ENCODE assay signal across 2 cellular contexts in the genomic region with DNA sequence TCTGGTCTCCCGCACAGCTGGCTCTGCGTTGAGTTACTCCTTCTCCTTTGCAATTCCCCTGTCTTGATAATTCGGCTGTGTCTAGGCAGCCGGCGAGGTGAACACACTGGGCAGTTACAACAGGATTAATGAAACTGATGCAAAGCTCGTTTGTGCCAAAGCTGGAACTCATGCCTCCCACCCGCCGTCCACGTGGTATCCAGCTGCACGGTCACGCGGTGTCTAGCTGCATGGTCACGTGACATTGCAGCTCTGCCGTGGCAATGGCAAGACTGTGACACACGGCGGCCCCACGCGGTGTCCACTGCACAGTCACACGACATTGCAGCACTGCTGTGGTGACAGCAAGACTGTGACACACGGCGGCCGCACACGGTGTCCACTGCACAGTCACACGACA.
TF ChIP-seq lines count a peak whose summit lies in the region.

No MANE protein-coding gene starts in this region.

TF ChIP-seq in HepG2, 621 proteins besides CTCF, POLR2A, EP300 and RAD21:
- TF ChIP-seq, protein P1, sequence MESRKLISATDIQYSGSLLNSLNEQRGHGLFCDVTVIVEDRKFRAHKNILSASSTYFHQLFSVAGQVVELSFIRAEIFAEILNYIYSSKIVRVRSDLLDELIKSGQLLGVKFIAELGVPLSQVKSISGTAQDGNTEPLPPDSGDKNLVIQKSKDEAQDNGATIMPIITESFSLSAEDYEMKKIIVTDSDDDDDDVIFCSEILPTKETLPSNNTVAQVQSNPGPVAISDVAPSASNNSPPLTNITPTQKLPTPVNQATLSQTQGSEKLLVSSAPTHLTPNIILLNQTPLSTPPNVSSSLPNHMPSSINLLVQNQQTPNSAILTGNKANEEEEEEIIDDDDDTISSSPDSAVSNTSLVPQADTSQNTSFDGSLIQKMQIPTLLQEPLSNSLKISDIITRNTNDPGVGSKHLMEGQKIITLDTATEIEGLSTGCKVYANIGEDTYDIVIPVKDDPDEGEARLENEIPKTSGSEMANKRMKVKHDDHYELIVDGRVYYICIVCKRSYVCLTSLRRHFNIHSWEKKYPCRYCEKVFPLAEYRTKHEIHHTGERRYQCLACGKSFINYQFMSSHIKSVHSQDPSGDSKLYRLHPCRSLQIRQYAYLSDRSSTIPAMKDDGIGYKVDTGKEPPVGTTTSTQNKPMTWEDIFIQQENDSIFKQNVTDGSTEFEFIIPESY (CRISPR knock-in tag; IDR thresholded peaks at IDR 0.05), result peak; percentile 40; the same call in 1 of the 2 replicates
- 0 out of 2 replicates have a peak, but pooled peaks have one; percentile 12 for TF ChIP-seq RAD51 (IDR thresholded peaks at IDR 0.05; ENCODE audit: borderline replicate concordance)
- TF ChIP-seq ZFY (CRISPR knock-in tag; IDR thresholded peaks at IDR 0.05), result no peak
- TF ChIP-seq RFX1 (IDR thresholded peaks at IDR 0.05), result no peak

TF ChIP-seq in K562, 482 proteins besides CTCF, POLR2A, EP300 and RAD21:
- TF ChIP-seq, protein P2, sequence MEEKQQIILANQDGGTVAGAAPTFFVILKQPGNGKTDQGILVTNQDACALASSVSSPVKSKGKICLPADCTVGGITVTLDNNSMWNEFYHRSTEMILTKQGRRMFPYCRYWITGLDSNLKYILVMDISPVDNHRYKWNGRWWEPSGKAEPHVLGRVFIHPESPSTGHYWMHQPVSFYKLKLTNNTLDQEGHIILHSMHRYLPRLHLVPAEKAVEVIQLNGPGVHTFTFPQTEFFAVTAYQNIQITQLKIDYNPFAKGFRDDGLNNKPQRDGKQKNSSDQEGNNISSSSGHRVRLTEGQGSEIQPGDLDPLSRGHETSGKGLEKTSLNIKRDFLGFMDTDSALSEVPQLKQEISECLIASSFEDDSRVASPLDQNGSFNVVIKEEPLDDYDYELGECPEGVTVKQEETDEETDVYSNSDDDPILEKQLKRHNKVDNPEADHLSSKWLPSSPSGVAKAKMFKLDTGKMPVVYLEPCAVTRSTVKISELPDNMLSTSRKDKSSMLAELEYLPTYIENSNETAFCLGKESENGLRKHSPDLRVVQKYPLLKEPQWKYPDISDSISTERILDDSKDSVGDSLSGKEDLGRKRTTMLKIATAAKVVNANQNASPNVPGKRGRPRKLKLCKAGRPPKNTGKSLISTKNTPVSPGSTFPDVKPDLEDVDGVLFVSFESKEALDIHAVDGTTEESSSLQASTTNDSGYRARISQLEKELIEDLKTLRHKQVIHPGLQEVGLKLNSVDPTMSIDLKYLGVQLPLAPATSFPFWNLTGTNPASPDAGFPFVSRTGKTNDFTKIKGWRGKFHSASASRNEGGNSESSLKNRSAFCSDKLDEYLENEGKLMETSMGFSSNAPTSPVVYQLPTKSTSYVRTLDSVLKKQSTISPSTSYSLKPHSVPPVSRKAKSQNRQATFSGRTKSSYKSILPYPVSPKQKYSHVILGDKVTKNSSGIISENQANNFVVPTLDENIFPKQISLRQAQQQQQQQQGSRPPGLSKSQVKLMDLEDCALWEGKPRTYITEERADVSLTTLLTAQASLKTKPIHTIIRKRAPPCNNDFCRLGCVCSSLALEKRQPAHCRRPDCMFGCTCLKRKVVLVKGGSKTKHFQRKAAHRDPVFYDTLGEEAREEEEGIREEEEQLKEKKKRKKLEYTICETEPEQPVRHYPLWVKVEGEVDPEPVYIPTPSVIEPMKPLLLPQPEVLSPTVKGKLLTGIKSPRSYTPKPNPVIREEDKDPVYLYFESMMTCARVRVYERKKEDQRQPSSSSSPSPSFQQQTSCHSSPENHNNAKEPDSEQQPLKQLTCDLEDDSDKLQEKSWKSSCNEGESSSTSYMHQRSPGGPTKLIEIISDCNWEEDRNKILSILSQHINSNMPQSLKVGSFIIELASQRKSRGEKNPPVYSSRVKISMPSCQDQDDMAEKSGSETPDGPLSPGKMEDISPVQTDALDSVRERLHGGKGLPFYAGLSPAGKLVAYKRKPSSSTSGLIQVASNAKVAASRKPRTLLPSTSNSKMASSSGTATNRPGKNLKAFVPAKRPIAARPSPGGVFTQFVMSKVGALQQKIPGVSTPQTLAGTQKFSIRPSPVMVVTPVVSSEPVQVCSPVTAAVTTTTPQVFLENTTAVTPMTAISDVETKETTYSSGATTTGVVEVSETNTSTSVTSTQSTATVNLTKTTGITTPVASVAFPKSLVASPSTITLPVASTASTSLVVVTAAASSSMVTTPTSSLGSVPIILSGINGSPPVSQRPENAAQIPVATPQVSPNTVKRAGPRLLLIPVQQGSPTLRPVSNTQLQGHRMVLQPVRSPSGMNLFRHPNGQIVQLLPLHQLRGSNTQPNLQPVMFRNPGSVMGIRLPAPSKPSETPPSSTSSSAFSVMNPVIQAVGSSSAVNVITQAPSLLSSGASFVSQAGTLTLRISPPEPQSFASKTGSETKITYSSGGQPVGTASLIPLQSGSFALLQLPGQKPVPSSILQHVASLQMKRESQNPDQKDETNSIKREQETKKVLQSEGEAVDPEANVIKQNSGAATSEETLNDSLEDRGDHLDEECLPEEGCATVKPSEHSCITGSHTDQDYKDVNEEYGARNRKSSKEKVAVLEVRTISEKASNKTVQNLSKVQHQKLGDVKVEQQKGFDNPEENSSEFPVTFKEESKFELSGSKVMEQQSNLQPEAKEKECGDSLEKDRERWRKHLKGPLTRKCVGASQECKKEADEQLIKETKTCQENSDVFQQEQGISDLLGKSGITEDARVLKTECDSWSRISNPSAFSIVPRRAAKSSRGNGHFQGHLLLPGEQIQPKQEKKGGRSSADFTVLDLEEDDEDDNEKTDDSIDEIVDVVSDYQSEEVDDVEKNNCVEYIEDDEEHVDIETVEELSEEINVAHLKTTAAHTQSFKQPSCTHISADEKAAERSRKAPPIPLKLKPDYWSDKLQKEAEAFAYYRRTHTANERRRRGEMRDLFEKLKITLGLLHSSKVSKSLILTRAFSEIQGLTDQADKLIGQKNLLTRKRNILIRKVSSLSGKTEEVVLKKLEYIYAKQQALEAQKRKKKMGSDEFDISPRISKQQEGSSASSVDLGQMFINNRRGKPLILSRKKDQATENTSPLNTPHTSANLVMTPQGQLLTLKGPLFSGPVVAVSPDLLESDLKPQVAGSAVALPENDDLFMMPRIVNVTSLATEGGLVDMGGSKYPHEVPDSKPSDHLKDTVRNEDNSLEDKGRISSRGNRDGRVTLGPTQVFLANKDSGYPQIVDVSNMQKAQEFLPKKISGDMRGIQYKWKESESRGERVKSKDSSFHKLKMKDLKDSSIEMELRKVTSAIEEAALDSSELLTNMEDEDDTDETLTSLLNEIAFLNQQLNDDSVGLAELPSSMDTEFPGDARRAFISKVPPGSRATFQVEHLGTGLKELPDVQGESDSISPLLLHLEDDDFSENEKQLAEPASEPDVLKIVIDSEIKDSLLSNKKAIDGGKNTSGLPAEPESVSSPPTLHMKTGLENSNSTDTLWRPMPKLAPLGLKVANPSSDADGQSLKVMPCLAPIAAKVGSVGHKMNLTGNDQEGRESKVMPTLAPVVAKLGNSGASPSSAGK (IDR thresholded peaks at IDR 0.05), result peak; percentile 58
- TF ChIP-seq MAFK (IDR thresholded peaks at IDR 0.05; ENCODE audit: low read length) (no peak), RAD51 (IDR thresholded peaks at IDR 0.05; ENCODE audit: borderline replicate concordance, low read depth) (peak; percentile 84), OTX1 (CRISPR knock-in tag; IDR thresholded peaks at IDR 0.05) (no peak), L3MBTL2 (IDR thresholded peaks at IDR 0.05) (peak; percentile 52), CBFA2T2 (conservative IDR thresholded peaks at IDR 0.05) (peak; percentile 49; the same call in 1 of the 2 replicates)
- TF ChIP-seq, protein P3, sequence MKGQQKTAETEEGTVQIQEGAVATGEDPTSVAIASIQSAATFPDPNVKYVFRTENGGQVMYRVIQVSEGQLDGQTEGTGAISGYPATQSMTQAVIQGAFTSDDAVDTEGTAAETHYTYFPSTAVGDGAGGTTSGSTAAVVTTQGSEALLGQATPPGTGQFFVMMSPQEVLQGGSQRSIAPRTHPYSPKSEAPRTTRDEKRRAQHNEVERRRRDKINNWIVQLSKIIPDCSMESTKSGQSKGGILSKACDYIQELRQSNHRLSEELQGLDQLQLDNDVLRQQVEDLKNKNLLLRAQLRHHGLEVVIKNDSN (CRISPR knock-in tag; IDR thresholded peaks at IDR 0.05), result peak; percentile 89
- TF ChIP-seq, protein P4, sequence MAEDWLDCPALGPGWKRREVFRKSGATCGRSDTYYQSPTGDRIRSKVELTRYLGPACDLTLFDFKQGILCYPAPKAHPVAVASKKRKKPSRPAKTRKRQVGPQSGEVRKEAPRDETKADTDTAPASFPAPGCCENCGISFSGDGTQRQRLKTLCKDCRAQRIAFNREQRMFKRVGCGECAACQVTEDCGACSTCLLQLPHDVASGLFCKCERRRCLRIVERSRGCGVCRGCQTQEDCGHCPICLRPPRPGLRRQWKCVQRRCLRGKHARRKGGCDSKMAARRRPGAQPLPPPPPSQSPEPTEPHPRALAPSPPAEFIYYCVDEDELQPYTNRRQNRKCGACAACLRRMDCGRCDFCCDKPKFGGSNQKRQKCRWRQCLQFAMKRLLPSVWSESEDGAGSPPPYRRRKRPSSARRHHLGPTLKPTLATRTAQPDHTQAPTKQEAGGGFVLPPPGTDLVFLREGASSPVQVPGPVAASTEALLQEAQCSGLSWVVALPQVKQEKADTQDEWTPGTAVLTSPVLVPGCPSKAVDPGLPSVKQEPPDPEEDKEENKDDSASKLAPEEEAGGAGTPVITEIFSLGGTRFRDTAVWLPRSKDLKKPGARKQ (CRISPR knock-in tag; IDR thresholded peaks at IDR 0.05), result no peak
- TF ChIP-seq, protein P5, sequence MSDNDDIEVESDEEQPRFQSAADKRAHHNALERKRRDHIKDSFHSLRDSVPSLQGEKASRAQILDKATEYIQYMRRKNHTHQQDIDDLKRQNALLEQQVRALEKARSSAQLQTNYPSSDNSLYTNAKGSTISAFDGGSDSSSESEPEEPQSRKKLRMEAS (CRISPR knock-in tag; IDR thresholded peaks at IDR 0.05), result peak; percentile 76
- TF ChIP-seq, protein P6, sequence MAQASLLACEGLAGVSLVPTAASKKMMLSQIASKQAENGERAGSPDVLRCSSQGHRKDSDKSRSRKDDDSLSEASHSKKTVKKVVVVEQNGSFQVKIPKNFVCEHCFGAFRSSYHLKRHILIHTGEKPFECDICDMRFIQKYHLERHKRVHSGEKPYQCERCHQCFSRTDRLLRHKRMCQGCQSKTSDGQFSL (CRISPR knock-in tag; IDR thresholded peaks at IDR 0.05), result no peak
- TF ChIP-seq, protein P6 (tag; IDR thresholded peaks at IDR 0.05), result no peak
- TF ChIP-seq, protein P1 (CRISPR knock-in tag; IDR thresholded peaks at IDR 0.05), result peak; percentile 28; the same call in 1 of the 2 replicates
- TF ChIP-seq, protein P7, sequence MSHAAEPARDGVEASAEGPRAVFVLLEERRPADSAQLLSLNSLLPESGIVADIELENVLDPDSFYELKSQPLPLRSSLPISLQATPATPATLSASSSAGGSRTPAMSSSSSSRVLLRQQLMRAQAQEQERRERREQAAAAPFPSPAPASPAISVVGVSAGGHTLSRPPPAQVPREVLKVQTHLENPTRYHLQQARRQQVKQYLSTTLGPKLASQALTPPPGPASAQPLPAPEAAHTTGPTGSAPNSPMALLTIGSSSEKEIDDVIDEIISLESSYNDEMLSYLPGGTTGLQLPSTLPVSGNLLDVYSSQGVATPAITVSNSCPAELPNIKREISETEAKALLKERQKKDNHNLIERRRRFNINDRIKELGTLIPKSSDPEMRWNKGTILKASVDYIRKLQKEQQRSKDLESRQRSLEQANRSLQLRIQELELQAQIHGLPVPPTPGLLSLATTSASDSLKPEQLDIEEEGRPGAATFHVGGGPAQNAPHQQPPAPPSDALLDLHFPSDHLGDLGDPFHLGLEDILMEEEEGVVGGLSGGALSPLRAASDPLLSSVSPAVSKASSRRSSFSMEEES (CRISPR knock-in tag; IDR thresholded peaks at IDR 0.05), result peak; percentile 76
- TF ChIP-seq, protein P8, sequence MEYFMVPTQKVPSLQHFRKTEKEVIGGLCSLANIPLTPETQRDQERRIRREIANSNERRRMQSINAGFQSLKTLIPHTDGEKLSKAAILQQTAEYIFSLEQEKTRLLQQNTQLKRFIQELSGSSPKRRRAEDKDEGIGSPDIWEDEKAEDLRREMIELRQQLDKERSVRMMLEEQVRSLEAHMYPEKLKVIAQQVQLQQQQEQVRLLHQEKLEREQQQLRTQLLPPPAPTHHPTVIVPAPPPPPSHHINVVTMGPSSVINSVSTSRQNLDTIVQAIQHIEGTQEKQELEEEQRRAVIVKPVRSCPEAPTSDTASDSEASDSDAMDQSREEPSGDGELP (CRISPR knock-in tag; IDR thresholded peaks at IDR 0.05; ENCODE audit: borderline replicate concordance), result peak; percentile 39; the same call in 1 of the 2 replicates
- TF ChIP-seq, protein P9, sequence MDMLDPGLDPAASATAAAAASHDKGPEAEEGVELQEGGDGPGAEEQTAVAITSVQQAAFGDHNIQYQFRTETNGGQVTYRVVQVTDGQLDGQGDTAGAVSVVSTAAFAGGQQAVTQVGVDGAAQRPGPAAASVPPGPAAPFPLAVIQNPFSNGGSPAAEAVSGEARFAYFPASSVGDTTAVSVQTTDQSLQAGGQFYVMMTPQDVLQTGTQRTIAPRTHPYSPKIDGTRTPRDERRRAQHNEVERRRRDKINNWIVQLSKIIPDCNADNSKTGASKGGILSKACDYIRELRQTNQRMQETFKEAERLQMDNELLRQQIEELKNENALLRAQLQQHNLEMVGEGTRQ (CRISPR knock-in tag; IDR thresholded peaks at IDR 0.05), result peak; percentile 70
TF ChIP-seq in K562: peak in this region for 10.
